ENCODE assay signal across 32 cellular contexts in the genomic region with DNA sequence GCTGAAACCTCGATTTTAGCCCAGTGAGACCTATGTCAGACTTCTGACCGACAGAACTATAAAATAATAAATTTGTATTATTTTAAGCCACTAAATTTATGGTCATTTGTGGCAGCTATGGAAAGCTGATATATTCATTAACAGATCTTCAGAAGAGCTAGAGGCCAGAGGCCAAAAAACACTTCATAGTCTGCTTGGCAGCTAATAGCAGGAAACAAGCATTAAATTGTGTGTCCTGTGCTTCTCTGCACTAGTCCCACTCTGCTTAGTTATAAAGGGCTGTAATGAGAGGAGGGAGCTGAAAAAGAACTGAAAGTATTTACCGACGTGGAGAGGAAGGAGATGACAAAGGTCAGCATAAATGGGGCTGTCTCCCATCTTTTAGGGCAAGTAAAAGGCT.
"Had no signal": no experiment of that assay in that cellular context is flagged by ENCODE, and none has a peak within 500 bp of the region (broad histone marks: within the 10 kb centered on the region; RNA-seq: fewer than 3 reads in every experiment).

No MANE protein-coding gene starts in this region.

- H3K36me3 ChIP-seq: brain microvascular endothelial cell, Peyer's patch, SJSA1 had no signal

- H3K9me3 Mint-ChIP-seq: activated CD8-positive, alpha-beta T cell treated with anti-CD3 and anti-CD28 coated beads for 36 hours; activated naive CD8-positive, alpha-beta T cell treated with anti-CD3 and anti-CD28 coated beads for 36 hours; activated T-cell treated with anti-CD3 and anti-CD28 coated beads, Interleukin-2, amount 50 U/mL, for 72 hours; activated T-helper 17 cell treated with anti-CD3 and anti-CD28 coated beads, Interleukin-2, amount 50 U/mL, for 72 hours; T-helper 1 cell treated with Interleukin-12 subunit alpha and Interleukin-12 subunit beta and Interleukin-4 antibody, amounts not matched to agents 30 μg/mL and 1 μg/mL, for 36 hours had no signal

- ATAC-seq: activated CD8-positive, alpha-beta T cell treated with anti-CD3 and anti-CD28 coated beads for 36 hours; activated T-cell treated with anti-CD3 and anti-CD28 coated beads, Interleukin-2, amount 50 U/mL, for 72 hours; activated T-helper 17 cell treated with anti-CD3 and anti-CD28 coated beads, Interleukin-2, amount 50 U/mL, for 72 hours; K562; PC-3 had no signal

- H3K9me3 ChIP-seq: Peyer's patch, SJSA1, SK-N-SH had no signal

- H3K27ac Mint-ChIP-seq: activated CD4-positive, alpha-beta T cell treated with anti-CD3 and anti-CD28 coated beads, Interleukin-2, amount 10 ng/mL, durations not matched to agents 24 days and 14 days; activated CD8-positive, alpha-beta T cell treated with anti-CD3 and anti-CD28 coated beads for 36 hours; activated naive CD8-positive, alpha-beta T cell treated with anti-CD3 and anti-CD28 coated beads for 36 hours; activated T-cell treated with anti-CD3 and anti-CD28 coated beads, Interleukin-2, amount 50 U/mL, for 72 hours; activated T-helper 17 cell treated with anti-CD3 and anti-CD28 coated beads, Interleukin-2, amount 50 U/mL, for 72 hours; T-helper 1 cell treated with Interleukin-12 subunit alpha and Interleukin-12 subunit beta and Interleukin-4 antibody, amounts not matched to agents 30 μg/mL and 1 μg/mL, for 36 hours; T-helper 2 cell treated with Interferon-gamma antibody and Interleukin-4, amounts not matched to agents 5 μg/mL and 100 μg/mL, for 36 hours had no signal

- H3K4me1 ChIP-seq: Peyer's patch, SJSA1 had no signal

- H3K27me3 ChIP-seq: brain microvascular endothelial cell, Peyer's patch, SJSA1 had no signal

- H3K27me3 Mint-ChIP-seq: activated CD4-positive, alpha-beta T cell treated with anti-CD3 and anti-CD28 coated beads, Interleukin-2, amount 10 ng/mL, durations not matched to agents 24 days and 14 days; activated CD8-positive, alpha-beta T cell treated with anti-CD3 and anti-CD28 coated beads for 36 hours; activated naive CD8-positive, alpha-beta T cell treated with anti-CD3 and anti-CD28 coated beads for 36 hours; activated T-helper 17 cell treated with anti-CD3 and anti-CD28 coated beads, Interleukin-2, amount 50 U/mL, for 72 hours had no signal

- DNase-seq: activated CD4-positive, alpha-beta T cell treated with anti-CD3 and anti-CD28 coated beads, Interleukin-2, amount 10 ng/mL, durations not matched to agents 24 days and 14 days; activated CD4-positive, alpha-beta T cell treated with anti-CD3 and anti-CD28 coated beads, Interleukin-2, amount 50 U/mL, for 4 hours; activated CD8-positive, alpha-beta T cell treated with anti-CD3 and anti-CD28 coated beads for 36 hours; activated effector memory CD4-positive, alpha-beta T cell treated with anti-CD3 and anti-CD28 coated beads, Interleukin-2, amount 50 U/mL, for 16 hours; activated naive CD4-positive, alpha-beta T cell; activated naive CD4-positive, alpha-beta T cell treated with anti-CD3 and anti-CD28 coated beads, Interleukin-2, amount 50 U/mL, for 16 hours; activated naive CD8-positive, alpha-beta T cell treated with anti-CD3 and anti-CD28 coated beads for 36 hours; activated T-cell treated with anti-CD3 and anti-CD28 coated beads, Interleukin-2, amount 50 U/mL, for 1 hour; activated T-cell treated with anti-CD3 and anti-CD28 coated beads, Interleukin-2, amount 50 U/mL, for 72 hours; amniotic stem cell; aorta; brain microvascular endothelial cell; IMR-90; NCI-H1092 treated with DMSO at 0.1 percent for 48 hours; NCI-H1436; NCI-H1694; NCI-H1930; NCI-H2081 treated with DMSO at 0.1 percent for 48 hours; NCI-H226; NCI-H446 treated with DMSO at 0.1 percent for 48 hours; NCI-H524; NK-92 treated with Interleukin-12 subunit alpha and Interleukin-12 subunit beta, amount 100 ng/mL, for 24 hours; PC-3; Peyer's patch; RPMI8226; SHP77 treated with DMSO at 0.1 percent for 48 hours; SK-N-SH had no signal

- H3K27ac ChIP-seq: brain microvascular endothelial cell, Peyer's patch, SJSA1 had no signal

- H3K36me3 Mint-ChIP-seq: activated naive CD8-positive, alpha-beta T cell treated with anti-CD3 and anti-CD28 coated beads for 36 hours had no signal

- H3K4me1 Mint-ChIP-seq: activated CD4-positive, alpha-beta T cell treated with anti-CD3 and anti-CD28 coated beads, Interleukin-2, amount 10 ng/mL, durations not matched to agents 24 days and 14 days; activated naive CD8-positive, alpha-beta T cell treated with anti-CD3 and anti-CD28 coated beads for 36 hours; activated T-helper 17 cell treated with anti-CD3 and anti-CD28 coated beads, Interleukin-2, amount 50 U/mL, for 72 hours had no signal

- H3K4me3 Mint-ChIP-seq: activated CD4-positive, alpha-beta T cell treated with anti-CD3 and anti-CD28 coated beads, Interleukin-2, amount 10 ng/mL, durations not matched to agents 24 days and 14 days; activated CD8-positive, alpha-beta T cell treated with anti-CD3 and anti-CD28 coated beads for 36 hours; activated naive CD8-positive, alpha-beta T cell treated with anti-CD3 and anti-CD28 coated beads for 36 hours; activated T-cell treated with anti-CD3 and anti-CD28 coated beads, Interleukin-2, amount 50 U/mL, for 72 hours; activated T-helper 17 cell treated with anti-CD3 and anti-CD28 coated beads, Interleukin-2, amount 50 U/mL, for 72 hours; T-helper 1 cell treated with Interleukin-12 subunit alpha and Interleukin-12 subunit beta and Interleukin-4 antibody, amounts not matched to agents 30 μg/mL and 1 μg/mL, for 36 hours; T-helper 2 cell treated with Interferon-gamma antibody and Interleukin-4, amounts not matched to agents 5 μg/mL and 100 μg/mL, for 36 hours had no signal

- H3K4me3 ChIP-seq: K562, Peyer's patch, SJSA1 had no signal
